ENCODE assay signal across 16 cellular contexts in the genomic region with DNA sequence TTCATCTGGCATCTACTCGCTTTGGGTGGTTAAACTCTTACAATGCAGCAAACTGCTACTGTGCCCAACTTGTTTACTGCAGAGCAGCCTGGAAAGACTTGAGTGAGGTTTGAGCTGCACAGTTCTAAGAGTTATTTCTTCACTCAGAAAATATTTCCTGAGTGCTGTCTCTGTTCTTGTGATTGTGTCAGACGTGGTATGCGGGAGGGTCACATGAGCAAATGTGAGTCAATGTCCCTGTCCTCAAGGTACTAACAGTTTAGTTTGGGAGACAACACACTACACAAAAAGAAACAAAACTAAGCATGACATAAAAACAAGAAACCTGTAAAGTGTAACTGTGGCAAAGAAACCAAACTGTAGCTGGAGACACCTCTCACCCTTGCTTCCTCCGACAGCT. TPM values are rescaled to one million over a fixed set of nuclear protein-coding genes. Genes with fewer than 3 reads are reported as not detected.
DNase-seq lines count a peak whose midpoint lies in the region; ATAC-seq and TF ChIP-seq lines count a peak whose summit lies in the region.
"Had no signal": no experiment of that assay in that cellular context is flagged by ENCODE, and none has a peak within 500 bp of the region (broad histone marks: within the 10 kb centered on the region; RNA-seq: fewer than 3 reads in every experiment).

No MANE protein-coding gene starts in this region.

- WGBS in adrenal gland, 4 donors, result 43 to 56% (median 51%) methylated on average over 4 of the region's 4 CpGs
- WGBS in psoas muscle, 3 donors, result 72 to 78% (median 76%) methylated on average over 4 of the region's 4 CpGs
- WGBS in tibial nerve, 2 donors, result 67 to 69% methylated on average over 4 of the region's 4 CpGs
- WGBS in mammary epithelial cell (ENCODE audit: low coverage, missing lambda C conversion rate), result 95% methylated on average over 4 of the region's 4 CpGs

- intact Hi-C loops in adrenal gland (cut with DNase I), result no loop called here
- intact Hi-C loops in psoas muscle (cut with DNase I), result no loop called here
- intact Hi-C loops in mammary epithelial cell (cut with micrococcal nuclease), result no loop called here

- in situ Hi-C loops in mammary epithelial cell (cut with MboI; ENCODE audit: low sequenced_read_pairs in 2 of 2), result no loop called here

- H3K4me3 ChIP-seq in adrenal gland (no peak overlapping the region), fibroblast of pulmonary artery (replicated peaks; ENCODE audit: low read depth, low read length) (no peak overlapping the region), psoas muscle (no peak overlapping the region), tibial nerve (no peak overlapping the region), mammary epithelial cell (replicated peaks in 1 of 3; ENCODE audit: insufficient read depth in 1 of 3, low read depth in 2 of 3, low read length in 3 of 3) (no peak overlapping the region)
- H3K4me3 ChIP-seq: tibial artery had no signal

- peaks cover 30 to 48% of the 10 kb centered on the region in 2 donors for H3K4me1 ChIP-seq in adrenal gland (replicated peaks in 1 of 2)
- peaks cover 7% of the 10 kb centered on the region for H3K4me1 ChIP-seq in psoas muscle
- peaks cover 0 to 79% (median 32%) of the 10 kb centered on the region in 4 donors for H3K4me1 ChIP-seq in tibial nerve
- H3K4me1 ChIP-seq in mammary epithelial cell (ENCODE audit: insufficient read depth, low read length), result no peaks in the 10 kb centered on the region

- no peak overlapping the region for H3K9ac ChIP-seq in mammary epithelial cell (ENCODE audit: insufficient read depth, low read length)
- H3K9ac ChIP-seq: KMS-11 had no signal

- H3K79me2 ChIP-seq in mammary epithelial cell (ENCODE audit: insufficient read depth, low read length), result no peaks in the 10 kb centered on the region

- dilution Hi-C loops in mammary epithelial cell (cut with HindIII; ENCODE audit: low sequenced_read_pairs), result no loop called here

- H3K27ac ChIP-seq in adrenal gland (peak overlapping the region; percentile 44 to 88 (median 81)), psoas muscle (no peak overlapping the region), tibial nerve (peak overlapping the region; percentile 38 to 87 (median 69)), mammary epithelial cell (ENCODE audit: insufficient read depth, low read depth, low read length) (no peak overlapping the region)
- H3K27ac ChIP-seq: KMS-11, tibial artery had no signal

- H3K27me3 ChIP-seq in adrenal gland (no peaks in the 10 kb centered on the region), psoas muscle (ENCODE audit: insufficient read depth in 3 of 3, low read length in 2 of 3) (no peaks in the 10 kb centered on the region), tibial nerve (no peaks in the 10 kb centered on the region), mammary epithelial cell (ENCODE audit: insufficient read depth, low read length) (no peaks in the 10 kb centered on the region)

- no peaks in the 10 kb centered on the region for H3K36me3 ChIP-seq in adrenal gland (replicated peaks in 1 of 2)
- H3K36me3 ChIP-seq in psoas muscle (ENCODE audit: insufficient read depth in 1 of 2, low read depth in 1 of 2), result no peaks in the 10 kb centered on the region
- no peaks in the 10 kb centered on the region for H3K36me3 ChIP-seq in tibial nerve
- no peaks in the 10 kb centered on the region for H3K36me3 ChIP-seq in mammary epithelial cell (ENCODE audit: insufficient read depth, low read length)
- H3K36me3 ChIP-seq: tibial artery had no signal

- BruUV-seq in mammary epithelial cell (replicated peaks; lab: Mats Ljungman, UMichigan), result no TSS peak

- DNase-seq in adrenal gland, result peak in 6 of 7 donors; percentile 57 to 66 (median 64)
- DNase-seq in fibroblast of pulmonary artery (ENCODE audit: low read depth), result peak; percentile 56
- DNase-seq in psoas muscle, result no peak
- no peak for DNase-seq in tibial nerve (ENCODE audit: low spot score in 2 of 2)
- no peak for DNase-seq in NCI-H2196 (lab: John Stamatoyannopoulos, UW; ENCODE audit: unreplicated experiment)
- no peak for DNase-seq in SW 1271 (lab: John Stamatoyannopoulos, UW)
- DNase-seq in mammary epithelial cell, result no peak
- DNase-seq: activated CD4-positive, alpha-beta T cell treated with anti-CD3 and anti-CD28 coated beads, Interleukin-2, amount 10 ng/mL, durations not matched to agents 24 days and 14 days; activated naive CD8-positive, alpha-beta T cell treated with anti-CD3 and anti-CD28 coated beads, Interleukin-2, amount 50 U/mL, for 24 hours; central memory CD4-positive, alpha-beta T cell; islet precursor cell; NCI-H1105; NCI-H524 treated with DMSO at 0.1 percent for 48 hours; stimulated activated CD4-positive, alpha-beta T cell treated with anti-CD3 and anti-CD28 coated beads, Interleukin-15, amount 100 ng/mL, for 24 hours; tibial artery had no signal

- peak in 3 of 4 donors; percentile 74 to 84 (median 83) for ATAC-seq in psoas muscle
- ATAC-seq: activated naive CD8-positive, alpha-beta T cell treated with anti-CD3 and anti-CD28 coated beads, Interleukin-2, amount 50 U/mL, for 24 hours had no signal

- no peaks in the 10 kb centered on the region for H4K20me1 ChIP-seq in mammary epithelial cell (ENCODE audit: insufficient read depth, low read length)

- no peak for TF ChIP-seq CTCF in adrenal gland (IDR thresholded peaks at IDR 0.05)
- TF ChIP-seq CTCF in fibroblast of pulmonary artery (IDR thresholded peaks at IDR 0.05; ENCODE audit: low read length, missing control alignments), result no peak
- TF ChIP-seq CTCF in psoas muscle (IDR thresholded peaks at IDR 0.05), result no peak
- no peak for TF ChIP-seq CTCF in tibial nerve (IDR thresholded peaks at IDR 0.05)
- TF ChIP-seq CTCF in mammary epithelial cell (conservative IDR thresholded peaks at IDR 0.05 in 1 of 2, IDR thresholded peaks at IDR 0.05 in 1 of 2; ENCODE audit: extremely low read depth in 1 of 2, insufficient read depth in 1 of 2, low read depth in 1 of 2, low read length in 2 of 2), result no peak

- TF ChIP-seq POLR2A in adrenal gland (IDR thresholded peaks at IDR 0.05) (peak in 1 of 2 donors; percentile 56), tibial nerve (IDR thresholded peaks at IDR 0.05) (no peak)

- H3K4me2 ChIP-seq in mammary epithelial cell (ENCODE audit: insufficient read depth, low read depth, low read length), result no peak overlapping the region
- H3K4me2 ChIP-seq: KMS-11 had no signal

- no peak for TF ChIP-seq EP300 in tibial nerve (IDR thresholded peaks at IDR 0.05)

- H2AFZ ChIP-seq in mammary epithelial cell (ENCODE audit: low read depth, low read length), result no peak overlapping the region

- CTCF ChIA-PET in mammary epithelial cell (lab: Charles Lee; ENCODE audit: low non-redundant PET), result no interaction called here

- H3K9me3 ChIP-seq in adrenal gland (replicated peaks in 1 of 3) (no peaks in the 10 kb centered on the region), psoas muscle (peaks cover 3% of the 10 kb centered on the region), tibial nerve (peaks cover 0 to 5% (median 0%) of the 10 kb centered on the region in 4 donors), mammary epithelial cell (replicated peaks; ENCODE audit: insufficient read depth, low read length) (peaks cover 14% of the 10 kb centered on the region)
- H3K9me3 ChIP-seq: tibial artery had no signal

RNA-seq across cellular contexts. Expression of a gene that starts 32.4 kb away (rescaled TPM):
- total RNA-seq in adrenal gland, result 100 to 1,000 TPM in 1 of 8 donors, 10 to 100 TPM in 7; 18.0 to 428 (median 26.2) TPM
- polyA plus RNA-seq in adrenal gland, result 10 to 100 TPM in 2 of 3 donors, 1 to 10 TPM in 1; 8.8 to 29.9 (median 13.0) TPM
- 1 to 10 TPM in 3 of 4 donors, under 1 TPM in 1; 0.71 to 9.4 (median 5.7) TPM for total RNA-seq in psoas muscle
- polyA plus RNA-seq in psoas muscle, result 1 to 10 TPM; 2.5 to 9.8 (median 4.2) TPM
- total RNA-seq in tibial nerve, result 10 to 100 TPM; 65.9 to 86.1 (median 74.4) TPM
- total RNA-seq in mammary epithelial cell, result 1 to 10 TPM; 2.8 TPM
- 0.37 TPM for polyA plus RNA-seq in mammary epithelial cell
- polyA minus RNA-seq in mammary epithelial cell, result 5.5 TPM

RNA-seq across cellular contexts. Expression of a gene that starts 49.8 kb away (rescaled TPM):
- total RNA-seq in adrenal gland, result 10 to 100 TPM; 12.1 to 49.5 (median 21.6) TPM
- polyA plus RNA-seq in adrenal gland, result 100 to 1,000 TPM in 1 of 3 donors, 10 to 100 TPM in 2; 33.9 to 106 (median 46.1) TPM
- total RNA-seq in psoas muscle, result 1 to 10 TPM; 3.6 to 6.1 (median 4.8) TPM
- 1 to 10 TPM; 4.9 to 6.4 (median 5.6) TPM for polyA plus RNA-seq in psoas muscle
- 1 to 10 TPM; 4.5 to 7.6 (median 5.1) TPM for total RNA-seq in tibial nerve
- 10 to 100 TPM in 1 of 2 donors, 1 to 10 TPM in 1; 9.5 to 26.9 TPM for total RNA-seq in mammary epithelial cell
- 48.3 TPM for polyA plus RNA-seq in mammary epithelial cell
- polyA minus RNA-seq in mammary epithelial cell, result 47.4 TPM

RNA-seq across cellular contexts. Expression of a gene that starts 50.2 kb away (rescaled TPM):
- total RNA-seq in adrenal gland (10 to 100 TPM; 13.5 to 34.0 (median 24.1) TPM), psoas muscle (10 to 100 TPM in 3 of 4 donors, 1 to 10 TPM in 1; 5.7 to 17.2 (median 11.0) TPM), tibial nerve (10 to 100 TPM; 36.3 to 61.8 (median 36.7) TPM), mammary epithelial cell (10 to 100 TPM; 22.2 to 37.0 TPM)
- polyA plus RNA-seq in adrenal gland (10 to 100 TPM; 12.7 to 30.1 (median 18.6) TPM), psoas muscle (1 to 10 TPM; 4.6 to 9.1 (median 5.5) TPM), mammary epithelial cell (12.2 TPM)
- polyA minus RNA-seq in mammary epithelial cell, result 137 TPM

Comparison
In these comparisons a context has a peak if more than half of its experiments do, and no peak if none do; other contexts are left out.
1. DNase-seq: peak in adrenal gland (6 of 7) and fibroblast of pulmonary artery (single experiment); none in psoas muscle (0 of 2), tibial nerve (0 of 2), NCI-H2196 (single experiment), SW 1271 (0 of 2) and mammary epithelial cell (single experiment).
2. H3K27ac ChIP-seq: peak in adrenal gland (5 of 5) and tibial nerve (4 of 4); none in psoas muscle (single experiment) and mammary epithelial cell (single experiment).